26 cellular contexts compared by ENCODE assay signal in genomic region chr14:58912799-58913432, GRCh38.
A peak's percentile ranks its signal among the peaks of the same experiment; 100 is the strongest.
DNase-seq lines count a peak whose midpoint lies in the region; ATAC-seq, FAIRE-seq and TF ChIP-seq lines count a peak whose summit lies in the region.
"Had no signal": no experiment of that assay in that cellular context is flagged by ENCODE, and none has a peak within 500 bp of the region (broad histone marks: within the 10 kb centered on the region; RNA-seq: fewer than 3 reads in every experiment).

No MANE protein-coding gene starts in this region.

- in situ Hi-C loops in IMR-90 (cut with MboI; ENCODE audit: low sequenced_read_pairs), result no loop called here

- no peak overlapping the region for H2AK9ac ChIP-seq in IMR-90 (replicated peaks; ENCODE audit: low read depth, low read length, poor library complexity)

- H2AFZ ChIP-seq in IMR-90 (replicated peaks; ENCODE audit: low read length, poor library complexity), result no peak overlapping the region
- H2AFZ ChIP-seq: GM23338 had no signal

- no peak overlapping the region for H2BK20ac ChIP-seq in IMR-90 (ENCODE audit: low read depth, low read length)

- no peak overlapping the region for H2AK5ac ChIP-seq in IMR-90 (ENCODE audit: low read depth, low read length)

- H3K27me3 ChIP-seq in IMR-90 (ENCODE audit: control insufficient read depth, insufficient read depth, low read length) (no peaks in the 10 kb centered on the region; the same call in none of the 2 replicates), vagina (no peaks in the 10 kb centered on the region), heart left ventricle (no peaks in the 10 kb centered on the region)
- H3K27me3 ChIP-seq: gastrocnemius medialis had no signal

- H2BK15ac ChIP-seq in IMR-90 (ENCODE audit: low read depth, low read length), result no peak overlapping the region

- no peaks in the 10 kb centered on the region for H3K79me1 ChIP-seq in IMR-90 (ENCODE audit: low read depth in 1 of 2, low read length in 2 of 2)

- no peak overlapping the region for H4K91ac ChIP-seq in IMR-90 (ENCODE audit: insufficient read depth, low read depth, low read length)

- no CpG with 5 or more reads among the region's 3 CpGs for WGBS in IMR-90 (ENCODE audit: extremely low coverage in 2 of 2, insufficient read length in 1 of 2), 2 experiments
- WGBS in heart left ventricle, 4 donors, result 93 to 95% (median 93%) methylated on average over 3 of the region's 3 CpGs

- no peak overlapping the region for H3K14ac ChIP-seq in IMR-90 (replicated peaks; ENCODE audit: low read depth, low read length)

- POLR2A ChIA-PET in IMR-90 (lab: Charles Lee; ENCODE audit: unreplicated experiment), result no interaction called here

- no peaks in the 10 kb centered on the region; the same call in 1 of the 2 replicates for H3K9me1 ChIP-seq in IMR-90 (ENCODE audit: insufficient read depth, low read length)

- H3K9ac ChIP-seq in IMR-90 (ENCODE audit: low read depth, low read length), result no peak overlapping the region

- peak; percentile 69; the same call in 1 of the 2 replicates for ATAC-seq in IMR-90 (ENCODE audit: low read depth)
- peak; percentile 93 for ATAC-seq in left colon
- ATAC-seq in heart left ventricle, result no peak
- ATAC-seq: gastrocnemius medialis; GM23338; stimulated activated naive B cell treated with anti-CD40 and anti-IgM and Interleukin-4, amounts not matched to agents 10 μg/mL and 1 μg/mL and 100 μg/mL, for 72 hours had no signal

- H3K27ac ChIP-seq in IMR-90 (ENCODE audit: insufficient read depth, low read length) (no peak overlapping the region), vagina (no peak overlapping the region), heart left ventricle (no peak overlapping the region)
- H3K27ac ChIP-seq: C4-2B, gastrocnemius medialis, left ventricle myocardium inferior, WERI-Rb-1 had no signal

- TF ChIP-seq POLR2A in IMR-90 (IDR thresholded peaks at IDR 0.05; ENCODE audit: low read depth, low read length) (no peak), vagina (IDR thresholded peaks at IDR 0.05) (no peak), heart left ventricle (IDR thresholded peaks at IDR 0.05) (no peak)

- H3K4me2 ChIP-seq in IMR-90 (ENCODE audit: low read depth, low read length), result no peak overlapping the region
- H3K4me2 ChIP-seq: GM23338 had no signal

- no peak overlapping the region for H3K56ac ChIP-seq in IMR-90 (ENCODE audit: extremely low read depth, insufficient read depth, low read length)

- no peak overlapping the region for H2BK120ac ChIP-seq in IMR-90 (ENCODE audit: low read depth, low read length)

- TF ChIP-seq CTCF in IMR-90 (conservative IDR thresholded peaks at IDR 0.05; ENCODE audit: low read depth, low read length) (no peak), vagina (IDR thresholded peaks at IDR 0.05) (no peak), heart left ventricle (IDR thresholded peaks at IDR 0.05) (no peak)

- no peak overlapping the region for H2BK5ac ChIP-seq in IMR-90 (ENCODE audit: low read depth, low read length, poor library complexity, severe bottlenecking)

- no peaks in the 10 kb centered on the region for H3K9me3 ChIP-seq in IMR-90 (ENCODE audit: control insufficient read depth, insufficient read depth, low read length)
- no peaks in the 10 kb centered on the region for H3K9me3 ChIP-seq in vagina
- no peaks in the 10 kb centered on the region for H3K9me3 ChIP-seq in heart left ventricle
- H3K9me3 ChIP-seq: gastrocnemius medialis, left ventricle myocardium inferior had no signal

- no peaks in the 10 kb centered on the region for H3K36me3 ChIP-seq in IMR-90 (ENCODE audit: control insufficient read depth, insufficient read depth, low read length)
- H3K36me3 ChIP-seq in vagina, result no peaks in the 10 kb centered on the region
- H3K36me3 ChIP-seq in heart left ventricle, result no peaks in the 10 kb centered on the region
- H3K36me3 ChIP-seq: gastrocnemius medialis, left ventricle myocardium inferior, WERI-Rb-1 had no signal

- no peaks in the 10 kb centered on the region for H4K20me1 ChIP-seq in IMR-90 (ENCODE audit: insufficient read depth, low read length)

- dilution Hi-C loops in IMR-90 (cut with HindIII; ENCODE audit: low sequenced_read_pairs, unreplicated experiment), result no loop called here

- intact Hi-C loops in IMR-90 (cut with micrococcal nuclease), result no loop called here
- intact Hi-C loops in left colon (cut with DNase I, micrococcal nuclease), result no loop called here
- intact Hi-C loops in vagina (cut with DNase I), result no loop called here
- intact Hi-C loops in heart left ventricle (cut with DNase I), result no loop called here

- CTCF ChIA-PET in IMR-90 (lab: Yijun Ruan, JAX), result no interaction called here

- no peak overlapping the region for H3K4me3 ChIP-seq in IMR-90 (ENCODE audit: insufficient read depth, low read depth, low read length)
- no peak overlapping the region for H3K4me3 ChIP-seq in vagina
- no peak overlapping the region for H3K4me3 ChIP-seq in heart left ventricle
- H3K4me3 ChIP-seq: gastrocnemius medialis, GM23338, left ventricle myocardium inferior had no signal

- H3K4me1 ChIP-seq in IMR-90 (ENCODE audit: control insufficient read depth, insufficient read depth, low read length), result no peaks in the 10 kb centered on the region; the same call in 1 of the 2 replicates
- no peaks in the 10 kb centered on the region for H3K4me1 ChIP-seq in vagina
- H3K4me1 ChIP-seq in heart left ventricle, result no peaks in the 10 kb centered on the region
- H3K4me1 ChIP-seq: gastrocnemius medialis, left ventricle myocardium inferior had no signal

- DNase-seq in DMS53 (lab: John Stamatoyannopoulos, UW), result peak; percentile 90
- peak; percentile 64 for DNase-seq in IMR-90
- peak; percentile 33 for DNase-seq in NCI-H748 treated with DMSO at 0.1 percent for 48 hours (lab: John Stamatoyannopoulos, UW)
- no peak for DNase-seq in left colon
- no peak for DNase-seq in vagina (ENCODE audit: extremely low spot score in 2 of 2)
- DNase-seq in heart left ventricle, result no peak
- no peak for DNase-seq in urothelium cell line (ENCODE audit: low spot score)
- DNase-seq: activated CD4-positive, alpha-beta T cell treated with anti-CD3 and anti-CD28 coated beads, Interleukin-2, amount 10 ng/mL, durations not matched to agents 24 days and 14 days; activated gamma-delta T cell; activated T-cell treated with anti-CD3 and anti-CD28 coated beads, Interleukin-2, amount 50 U/mL, for 1 hour; central memory CD4-positive, alpha-beta T cell; dermis blood vessel endothelial cell; gastrocnemius medialis; hippocampal formation; left ventricle myocardium inferior; naive B cell; NCI-H1105; NCI-H2171; nucleus accumbens; stimulated activated CD4-positive, alpha-beta T cell treated with anti-CD3 and anti-CD28 coated beads, Interleukin-15, amount 100 ng/mL, for 24 hours; stimulated activated naive B cell treated with anti-CD40 and anti-IgM and Interleukin-4, amounts not matched to agents 10 μg/mL and 1 μg/mL and 100 μg/mL, for 72 hours; T-helper 9 cell; WERI-Rb-1 had no signal

- no peak overlapping the region for H3K4ac ChIP-seq in IMR-90 (ENCODE audit: low read depth, low read length)

- no TSS peak for BruUV-seq in IMR-90 (replicated peaks; lab: Mats Ljungman, UMichigan)

- H3K18ac ChIP-seq in IMR-90 (ENCODE audit: low read depth, low read length), result no peak overlapping the region

- no peak overlapping the region for H4K5ac ChIP-seq in IMR-90 (ENCODE audit: low read depth, low read length)

- no peak for FAIRE-seq in urothelium cell line (lab: Jason Lieb, UNC)
- FAIRE-seq: GM12892 had no signal

- no peak for TF ChIP-seq RAD21 in IMR-90 (IDR thresholded peaks at IDR 0.05; ENCODE audit: low read length)

- H4K8ac ChIP-seq in IMR-90 (ENCODE audit: low read depth in 2 of 2, low read length in 2 of 2), result no peak overlapping the region

- H3K23ac ChIP-seq in IMR-90 (ENCODE audit: low read depth, low read length), result no peak overlapping the region

TF ChIP-seq in IMR-90, 13 proteins besides CTCF, POLR2A, EP300 and RAD21:
- TF ChIP-seq RCOR1 (IDR thresholded peaks at IDR 0.05; ENCODE audit: insufficient replicate concordance, low read length), result no peak
- TF ChIP-seq USF2 (IDR thresholded peaks at IDR 0.05; ENCODE audit: low read depth, low read length), result no peak
- no peak for TF ChIP-seq SMC3 (IDR thresholded peaks at IDR 0.05; ENCODE audit: low read depth, low read length)
- TF ChIP-seq RFX5 (IDR thresholded peaks at IDR 0.05; ENCODE audit: low read depth, low read length), result no peak
- no peak for TF ChIP-seq FOS (IDR thresholded peaks at IDR 0.05; ENCODE audit: low read depth, low read length)
- TF ChIP-seq CHD1 (IDR thresholded peaks at IDR 0.05; ENCODE audit: low read depth, low read length), result no peak
- no peak for TF ChIP-seq NFE2L2 (IDR thresholded peaks at IDR 0.05; ENCODE audit: low read depth, low read length)
- no peak for TF ChIP-seq CEBPB (IDR thresholded peaks at IDR 0.05; ENCODE audit: low read depth, low read length)
- no peak for TF ChIP-seq BHLHE40 (IDR thresholded peaks at IDR 0.05; ENCODE audit: low read depth, low read length)
- TF ChIP-seq, protein P1, sequence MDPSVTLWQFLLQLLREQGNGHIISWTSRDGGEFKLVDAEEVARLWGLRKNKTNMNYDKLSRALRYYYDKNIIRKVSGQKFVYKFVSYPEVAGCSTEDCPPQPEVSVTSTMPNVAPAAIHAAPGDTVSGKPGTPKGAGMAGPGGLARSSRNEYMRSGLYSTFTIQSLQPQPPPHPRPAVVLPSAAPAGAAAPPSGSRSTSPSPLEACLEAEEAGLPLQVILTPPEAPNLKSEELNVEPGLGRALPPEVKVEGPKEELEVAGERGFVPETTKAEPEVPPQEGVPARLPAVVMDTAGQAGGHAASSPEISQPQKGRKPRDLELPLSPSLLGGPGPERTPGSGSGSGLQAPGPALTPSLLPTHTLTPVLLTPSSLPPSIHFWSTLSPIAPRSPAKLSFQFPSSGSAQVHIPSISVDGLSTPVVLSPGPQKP (IDR thresholded peaks at IDR 0.05; ENCODE audit: borderline replicate concordance, low read depth, low read length), result no peak
- TF ChIP-seq MAZ (IDR thresholded peaks at IDR 0.05; ENCODE audit: borderline replicate concordance, low read depth, low read length), result no peak
- no peak for TF ChIP-seq MAFK (IDR thresholded peaks at IDR 0.05; ENCODE audit: low read depth, low read length)
- TF ChIP-seq MXI1 (IDR thresholded peaks at IDR 0.05; ENCODE audit: borderline replicate concordance, low read depth, low read length), result no peak
TF ChIP-seq in IMR-90: peak in this region for 0.

Comparison
In these comparisons a context has a peak if more than half of its experiments do, and no peak if none do; other contexts are left out.
1. DNase-seq: peak in DMS53 (single experiment), IMR-90 (single experiment) and NCI-H748 treated with DMSO at 0.1 percent for 48 hours (single experiment); none in left colon (0 of 2), vagina (0 of 2), heart left ventricle (0 of 5) and urothelium cell line (single experiment).
2. ATAC-seq: peak in IMR-90 (single experiment) and left colon (single experiment); none in heart left ventricle (0 of 4).